In genomic region chr6:71012871-71013456, GRCh38 we compare ENCODE assay signal across 1 cellular context.
TF ChIP-seq lines count a peak whose summit lies in the region.

No MANE protein-coding gene starts in this region.

TF ChIP-seq in GM23338, 12 proteins besides CTCF, POLR2A, EP300 and RAD21 (continued from another document):
- TF ChIP-seq REST (IDR thresholded peaks at IDR 0.05; ENCODE audit: unreplicated experiment) = no peak
